Comparison of ENCODE assay signal across 15 cellular contexts in the genomic region with DNA sequence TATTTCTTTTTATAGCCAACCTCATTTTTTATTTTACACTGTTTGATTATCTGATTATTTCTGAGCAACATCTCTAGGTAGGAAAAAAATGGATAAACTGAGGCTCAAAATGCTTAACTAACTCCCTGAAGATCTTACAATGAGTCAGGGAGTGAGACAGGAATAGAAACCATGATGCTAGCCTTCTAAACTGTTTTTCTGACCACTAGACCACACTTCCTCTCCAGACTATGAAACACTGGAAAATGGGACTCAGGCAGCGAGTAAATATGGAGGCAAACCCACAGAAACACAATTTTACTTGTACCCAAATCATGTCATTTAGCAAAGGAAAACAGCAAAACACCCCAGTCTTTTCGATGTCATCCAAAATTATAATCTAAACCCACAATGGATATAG.
"Had no signal": no experiment of that assay in that cellular context is flagged by ENCODE, and none has a peak within 500 bp of the region (broad histone marks: within the 10 kb centered on the region; RNA-seq: fewer than 3 reads in every experiment).

No MANE protein-coding gene starts in this region.

- H3K4me3 ChIP-seq: heart left ventricle, ovary, tibial artery, vagina had no signal

- ATAC-seq: activated CD4-positive, CD25-positive, alpha-beta regulatory T cell treated with anti-CD3 and anti-CD28 coated beads, Interleukin-2, amount 50 U/mL, for 24 hours; heart left ventricle; left lobe of liver had no signal

- DNase-seq: activated CD4-positive, alpha-beta T cell treated with anti-CD3 and anti-CD28 coated beads, Interleukin-2, amount 50 U/mL, for 48 hours; activated naive CD4-positive, alpha-beta T cell; effector CD4-positive, alpha-beta T cell; heart left ventricle; mammary epithelial cell; nephron progenitor cell; ovary; retina; stimulated activated CD4-positive, alpha-beta T cell treated with anti-CD3 and anti-CD28 coated beads, Interleukin-15, amount 100 ng/mL, for 24 hours; stimulated activated CD4-positive, alpha-beta T cell treated with anti-CD3 and anti-CD28 coated beads, Interleukin-4, amount 100 ng/mL, for 24 hours; T-helper 2 cell; tibial artery had no signal

- H3K27ac ChIP-seq: heart left ventricle, ovary, tibial artery, vagina had no signal
